22 cellular contexts compared by ENCODE assay signal in the genomic region with DNA sequence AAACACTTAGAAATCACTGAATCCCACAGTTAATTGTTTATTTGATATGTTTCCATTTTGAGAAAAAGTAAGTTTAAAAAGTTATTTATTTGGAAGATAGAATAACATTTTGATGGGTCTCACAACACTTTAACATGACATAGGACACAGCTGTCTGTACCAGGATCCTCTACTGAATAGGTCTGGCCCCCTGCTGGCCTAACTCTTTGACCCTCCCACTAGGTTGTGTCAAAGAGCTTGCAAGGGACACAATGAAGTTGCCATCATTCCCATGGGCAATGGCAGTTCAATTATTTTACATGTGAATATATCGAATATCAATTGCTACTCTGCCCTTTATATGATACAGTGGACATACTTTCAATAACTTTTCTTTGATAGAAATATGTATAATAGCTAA.
DNase-seq lines count a peak whose midpoint lies in the region; ATAC-seq, FAIRE-seq and TF ChIP-seq lines count a peak whose summit lies in the region.
"Had no signal": no experiment of that assay in that cellular context is flagged by ENCODE, and none has a peak within 500 bp of the region (broad histone marks: within the 10 kb centered on the region; RNA-seq: fewer than 3 reads in every experiment).

No MANE protein-coding gene starts in this region.

- no peaks in the 10 kb centered on the region for H3K36me3 ChIP-seq in H1 (ENCODE audit: control insufficient read depth in 2 of 4, insufficient read depth in 4 of 4, low read length in 3 of 4)
- no peaks in the 10 kb centered on the region for H3K36me3 ChIP-seq in MM.1S (replicated peaks; ENCODE audit: insufficient read depth, low read length)
- H3K36me3 ChIP-seq: BE2C, esophagus squamous epithelium, thoracic aorta had no signal

- H3K14ac ChIP-seq in H1 (ENCODE audit: insufficient read length): no peak overlapping the region

- H3K27ac Mint-ChIP-seq in nephron progenitor cell: no peak overlapping the region
- no peak overlapping the region for H3K27ac Mint-ChIP-seq in activated T-helper 2 cell treated with anti-CD3 and anti-CD28 coated beads, Interferon-gamma antibody, Interleukin-2, Interleukin-4, amounts not matched to agents 10 μg/mL and 5 μg/mL and 100 μg/mL, durations not matched to agents 14 hours and 24 hours and 36 hours
- H3K27ac Mint-ChIP-seq: activated naive CD8-positive, alpha-beta T cell treated with anti-CD3 and anti-CD28 coated beads, Interleukin-2, amount 10 ng/mL, durations not matched to agents 7 days and 5 days; activated T-helper 1 cell treated with anti-CD3 and anti-CD28 coated beads, Interleukin-12 subunit alpha, Interleukin-12 subunit beta, Interleukin-2, Interleukin-4 antibody, amounts not matched to agents 30 ng/mL and 10 ng/mL and 1 ng/mL, durations not matched to agents 14 hours and 24 hours and 36 hours; natural killer cell had no signal

- H3K4me3 Mint-ChIP-seq in nephron progenitor cell: no peak overlapping the region
- H3K4me3 Mint-ChIP-seq in activated T-helper 2 cell treated with anti-CD3 and anti-CD28 coated beads, Interferon-gamma antibody, Interleukin-2, Interleukin-4, amounts not matched to agents 10 μg/mL and 5 μg/mL and 100 μg/mL, durations not matched to agents 14 hours and 24 hours and 36 hours (ENCODE audit: low read depth): no peak overlapping the region
- H3K4me3 Mint-ChIP-seq: activated naive CD8-positive, alpha-beta T cell treated with anti-CD3 and anti-CD28 coated beads, Interleukin-2, amount 10 ng/mL, durations not matched to agents 7 days and 5 days; activated T-helper 1 cell treated with anti-CD3 and anti-CD28 coated beads, Interleukin-12 subunit alpha, Interleukin-12 subunit beta, Interleukin-2, Interleukin-4 antibody, amounts not matched to agents 30 ng/mL and 10 ng/mL and 1 ng/mL, durations not matched to agents 14 hours and 24 hours and 36 hours; natural killer cell had no signal

- H4K20me1 ChIP-seq in H1 (replicated peaks in 1 of 2; ENCODE audit: control insufficient read depth in 1 of 2, insufficient read depth in 2 of 2, low read length in 2 of 2) (no peaks in the 10 kb centered on the region), MM.1S (ENCODE audit: insufficient read depth, low read length) (no peaks in the 10 kb centered on the region)

- no peak for ATAC-seq in GM21423 (IDR thresholded peaks at IDR 0.05; ENCODE audit: unreplicated experiment)
- ATAC-seq: natural killer cell, psoas muscle had no signal

- POLR2A ChIA-PET in H1 (lab: Charles Lee; ENCODE audit: partially characterized antibody): no interaction called here

- H2BK20ac ChIP-seq in H1 (ENCODE audit: low read length): no peak overlapping the region

- no peak overlapping the region for H2BK120ac ChIP-seq in H1 (replicated peaks; ENCODE audit: low read depth, low read length)

- H3K4me1 Mint-ChIP-seq in nephron progenitor cell: no peaks in the 10 kb centered on the region
- no peaks in the 10 kb centered on the region for H3K4me1 Mint-ChIP-seq in activated T-helper 2 cell treated with anti-CD3 and anti-CD28 coated beads, Interferon-gamma antibody, Interleukin-2, Interleukin-4, amounts not matched to agents 10 μg/mL and 5 μg/mL and 100 μg/mL, durations not matched to agents 14 hours and 24 hours and 36 hours (ENCODE audit: low read depth)
- H3K4me1 Mint-ChIP-seq: activated naive CD8-positive, alpha-beta T cell treated with anti-CD3 and anti-CD28 coated beads, Interleukin-2, amount 10 ng/mL, durations not matched to agents 7 days and 5 days; natural killer cell had no signal

- H3K4me2 ChIP-seq in H1 (ENCODE audit: insufficient read depth in 1 of 2, low read depth in 2 of 2, low read length in 2 of 2): peak overlapping the region in 1 of 2 experiments; percentile 5; a peak in 1 of 4 replicates
- H3K4me2 ChIP-seq in MM.1S (ENCODE audit: low read depth, low read length): no peak overlapping the region

- no peak overlapping the region for H2BK15ac ChIP-seq in H1 (ENCODE audit: low read length)

- no peaks in the 10 kb centered on the region for H3K79me2 ChIP-seq in H1 (ENCODE audit: control insufficient read depth in 1 of 2, insufficient read depth in 2 of 2, low read length in 2 of 2)
- H3K79me2 ChIP-seq in MM.1S (ENCODE audit: low read length): no peaks in the 10 kb centered on the region

- H3K79me1 ChIP-seq in H1 (ENCODE audit: low read depth, low read length): no peaks in the 10 kb centered on the region

- no peaks in the 10 kb centered on the region for H3K27me3 ChIP-seq in H1 (replicated peaks in 1 of 4; ENCODE audit: control insufficient read depth in 3 of 4, extremely low read depth in 1 of 4, insufficient read depth in 3 of 4, low read length in 3 of 4)
- no peaks in the 10 kb centered on the region for H3K27me3 ChIP-seq in MM.1S (replicated peaks; ENCODE audit: insufficient read depth, low read length)
- H3K27me3 ChIP-seq: BE2C, esophagus squamous epithelium had no signal

- FAIRE-seq in H1 (lab: Jason Lieb, UNC): peak; percentile 86

- no peaks in the 10 kb centered on the region for H3K27me3 Mint-ChIP-seq in nephron progenitor cell (ENCODE audit: low read depth, poor library complexity)
- no peaks in the 10 kb centered on the region for H3K27me3 Mint-ChIP-seq in activated T-helper 2 cell treated with anti-CD3 and anti-CD28 coated beads, Interferon-gamma antibody, Interleukin-2, Interleukin-4, amounts not matched to agents 10 μg/mL and 5 μg/mL and 100 μg/mL, durations not matched to agents 14 hours and 24 hours and 36 hours (ENCODE audit: low read depth)
- H3K27me3 Mint-ChIP-seq: activated naive CD8-positive, alpha-beta T cell treated with anti-CD3 and anti-CD28 coated beads, Interleukin-2, amount 10 ng/mL, durations not matched to agents 7 days and 5 days had no signal

- DNase-seq in NB4 (ENCODE audit: low read depth): peak; percentile 4
- peak; percentile 58 to 62 for DNase-seq in H1 (ENCODE audit: low read depth in 1 of 2, low spot score in 2 of 2)
- DNase-seq in nephron progenitor cell: no peak
- no peak for DNase-seq in NOMO-1 treated with DMSO at 0.1 percent for 48 hours (lab: John Stamatoyannopoulos, UW; ENCODE audit: unreplicated experiment)
- no peak for DNase-seq in MM.1S
- no peak for DNase-seq in activated T-helper 2 cell treated with anti-CD3 and anti-CD28 coated beads, Interferon-gamma antibody, Interleukin-2, Interleukin-4, amounts not matched to agents 10 μg/mL and 5 μg/mL and 100 μg/mL, durations not matched to agents 14 hours and 24 hours and 36 hours (ENCODE audit: low spot score)
- DNase-seq: activated CD8-positive, alpha-beta memory T cell treated with anti-CD3 and anti-CD28 coated beads for 24 hours; activated naive CD8-positive, alpha-beta T cell treated with anti-CD3 and anti-CD28 coated beads, Interleukin-2, amount 10 ng/mL, durations not matched to agents 7 days and 5 days; BE2C; dermis blood vessel endothelial cell; esophagus squamous epithelium; GF-D8; GOT3; mesenchymal stem cell; natural killer cell; NCI-H2029; NCI-H524; psoas muscle had no signal

- no peak overlapping the region for H3K56ac ChIP-seq in H1 (replicated peaks; ENCODE audit: insufficient read length, low read depth, low read length)

- H3K18ac ChIP-seq in H1 (ENCODE audit: extremely low read depth, low read length): no peak overlapping the region

- peak overlapping the region; percentile 91 for H4K5ac ChIP-seq in H1 (ENCODE audit: insufficient read length, low read depth, low read length)

- TF ChIP-seq EP300 in H1 (IDR thresholded peaks at IDR 0.05; ENCODE audit: borderline replicate concordance in 1 of 2, low read depth in 2 of 2, low read length in 2 of 2): no peak

- H3F3A ChIP-seq in MM.1S (ENCODE audit: insufficient read depth, low read length): no peaks in the 10 kb centered on the region

- no peak overlapping the region for H4K8ac ChIP-seq in H1 (ENCODE audit: extremely low read depth, insufficient read depth, low read length)

- H3K9me3 Mint-ChIP-seq in nephron progenitor cell: peaks cover 5% of the 10 kb centered on the region
- no peaks in the 10 kb centered on the region for H3K9me3 Mint-ChIP-seq in activated T-helper 2 cell treated with anti-CD3 and anti-CD28 coated beads, Interferon-gamma antibody, Interleukin-2, Interleukin-4, amounts not matched to agents 10 μg/mL and 5 μg/mL and 100 μg/mL, durations not matched to agents 14 hours and 24 hours and 36 hours
- H3K9me3 Mint-ChIP-seq: activated T-helper 1 cell treated with anti-CD3 and anti-CD28 coated beads, Interleukin-12 subunit alpha, Interleukin-12 subunit beta, Interleukin-2, Interleukin-4 antibody, amounts not matched to agents 30 ng/mL and 10 ng/mL and 1 ng/mL, durations not matched to agents 14 hours and 24 hours and 36 hours had no signal

- H2AK5ac ChIP-seq in H1 (ENCODE audit: low read depth, low read length): no peak overlapping the region

- H2BK12ac ChIP-seq in H1 (ENCODE audit: low read depth, low read length): no peak overlapping the region

- H3K9me3 ChIP-seq in H1 (ENCODE audit: insufficient read depth in 2 of 2, low read depth in 1 of 2, low read length in 1 of 2) (no peaks in the 10 kb centered on the region), MM.1S (replicated peaks; ENCODE audit: insufficient read depth, low read length) (no peaks in the 10 kb centered on the region)
- H3K9me3 ChIP-seq: BE2C, esophagus squamous epithelium, psoas muscle, thoracic aorta had no signal

- no peak overlapping the region for H3K23ac ChIP-seq in H1 (ENCODE audit: insufficient read length)

- H3K23me2 ChIP-seq in H1 (ENCODE audit: low read depth, low read length): no peaks in the 10 kb centered on the region

- H3K4me3 ChIP-seq in NB4 (ENCODE audit: low read depth, low read length) (no peak overlapping the region), H1 (ENCODE audit: extremely low read depth in 1 of 4, insufficient read depth in 2 of 4, low read depth in 3 of 4, low read length in 4 of 4) (peak overlapping the region in 1 of 4 experiments; percentile 17; a peak in 1 of 8 replicates), MM.1S (ENCODE audit: low read length) (no peak overlapping the region)
- H3K4me3 ChIP-seq: esophagus squamous epithelium, psoas muscle, thoracic aorta had no signal

- no peak overlapping the region for H4K91ac ChIP-seq in H1 (replicated peaks; ENCODE audit: insufficient read length, low read length)

- H3K9ac ChIP-seq in H1 (replicated peaks in 1 of 4; ENCODE audit: extremely low read depth in 1 of 4, low read depth in 3 of 4, low read length in 3 of 4) (no peak overlapping the region), MM.1S (ENCODE audit: low read length) (no peak overlapping the region)

- no peak overlapping the region for H2BK5ac ChIP-seq in H1 (ENCODE audit: low read depth, low read length)

- H3K4me1 ChIP-seq in H1 (replicated peaks in 1 of 4; ENCODE audit: control insufficient read depth in 3 of 4, insufficient read depth in 4 of 4, low read length in 3 of 4): peaks cover 0 to 13% (median 2%) of the 10 kb centered on the region in 4 experiments; a peak in 3 of 7 replicates
- no peaks in the 10 kb centered on the region for H3K4me1 ChIP-seq in MM.1S (ENCODE audit: low read length)
- H3K4me1 ChIP-seq: BE2C, esophagus squamous epithelium, psoas muscle had no signal

- 32% methylated on average over 1 of the region's 1 CpG; no CpG with 5 or more reads in 1 of the 2 experiments for WGBS in H1 (ENCODE audit: extremely low coverage in 1 of 2, insufficient coverage in 1 of 2, insufficient read length in 1 of 2, insufficient replicate concordance in 2 of 2, low coverage in 1 of 2, low lambda C conversion rate in 2 of 2, missing lambda C conversion rate in 1 of 2), 2 experiments

- no peak overlapping the region for H3K27ac ChIP-seq in H1 (ENCODE audit: low read depth, low read length)
- no peak overlapping the region for H3K27ac ChIP-seq in MM.1S (ENCODE audit: low read length)
- H3K27ac ChIP-seq: esophagus squamous epithelium, psoas muscle, thoracic aorta had no signal

- no peaks in the 10 kb centered on the region for H3K36me3 Mint-ChIP-seq in nephron progenitor cell (ENCODE audit: low read depth)
- no peaks in the 10 kb centered on the region for H3K36me3 Mint-ChIP-seq in activated T-helper 2 cell treated with anti-CD3 and anti-CD28 coated beads, Interferon-gamma antibody, Interleukin-2, Interleukin-4, amounts not matched to agents 10 μg/mL and 5 μg/mL and 100 μg/mL, durations not matched to agents 14 hours and 24 hours and 36 hours (ENCODE audit: low read depth)
- H3K36me3 Mint-ChIP-seq: activated naive CD8-positive, alpha-beta T cell treated with anti-CD3 and anti-CD28 coated beads, Interleukin-2, amount 10 ng/mL, durations not matched to agents 7 days and 5 days; natural killer cell had no signal

- TF ChIP-seq POLR2A in NB4 (IDR thresholded peaks at IDR 0.05; ENCODE audit: extremely low read depth, insufficient read length) (no peak), H1 (IDR thresholded peaks at IDR 0.05; ENCODE audit: control extremely low read depth in 1 of 2, low read depth in 2 of 2, low read length in 2 of 2) (no peak)

- H3K9me2 ChIP-seq in MM.1S (replicated peaks; ENCODE audit: insufficient read depth, low read length): no peaks in the 10 kb centered on the region

- CTCF ChIA-PET in H1 (lab: Charles Lee; ENCODE audit: partially characterized antibody): interaction anchor here (0.6 to 1.3 kb wide), 3 partner anchors 35 to 856 kb away, joined by 3 read pairs; no protein-coding TSS in a partner anchor

- no peak overlapping the region for H3K4ac ChIP-seq in H1 (replicated peaks; ENCODE audit: insufficient read length, low read depth, low read length)

- TF ChIP-seq CTCF in GM12873 (IDR thresholded peaks at IDR 0.05; ENCODE audit: insufficient read depth, low read depth, low read length, missing control alignments) (peak; percentile 8), NB4 (IDR thresholded peaks at IDR 0.05; ENCODE audit: low read depth, low read length) (no peak), H1 (IDR thresholded peaks at IDR 0.05; ENCODE audit: control extremely low read depth in 1 of 3, insufficient read depth in 1 of 3, low read depth in 1 of 3, low read length in 3 of 3) (no peak), nephron progenitor cell (IDR thresholded peaks at IDR 0.05) (peak; percentile 16), MM.1S (IDR thresholded peaks at IDR 0.05; ENCODE audit: low read length) (no peak)

- intact Hi-C loops in activated T-helper 2 cell treated with anti-CD3 and anti-CD28 coated beads, Interferon-gamma antibody, Interleukin-2, Interleukin-4, amounts not matched to agents 10 μg/mL and 5 μg/mL and 100 μg/mL, durations not matched to agents 14 hours and 24 hours and 36 hours (cut with micrococcal nuclease): no loop called here

- peak; percentile 9 to 24; a peak in 1 of 4 replicates for TF ChIP-seq RAD21 in H1 (IDR thresholded peaks at IDR 0.05 in 1 of 2, conservative IDR thresholded peaks at IDR 0.05 in 1 of 2; ENCODE audit: low read depth in 2 of 2, low read length in 2 of 2)

- H2AFZ ChIP-seq in H1 (ENCODE audit: low read length) (no peak overlapping the region), MM.1S (ENCODE audit: low read length) (no peak overlapping the region)

Comparison
In these comparisons a context has a peak if more than half of its experiments do, and no peak if none do; other contexts are left out.
1. CTCF ChIP-seq: peak in GM12873 (single experiment) and nephron progenitor cell (single experiment); none in NB4 (single experiment), H1 (0 of 3) and MM.1S (single experiment).
2. DNase-seq: peak in NB4 (single experiment) and H1 (2 of 2); none in nephron progenitor cell (single experiment), NOMO-1 treated with DMSO at 0.1 percent for 48 hours (single experiment), MM.1S (single experiment) and activated T-helper 2 cell treated with anti-CD3 and anti-CD28 coated beads, Interferon-gamma antibody, Interleukin-2, Interleukin-4, amounts not matched to agents 10 μg/mL and 5 μg/mL and 100 μg/mL, durations not matched to agents 14 hours and 24 hours and 36 hours (single experiment).